ENCODE assay signal across 18 cellular contexts in the genomic region with DNA sequence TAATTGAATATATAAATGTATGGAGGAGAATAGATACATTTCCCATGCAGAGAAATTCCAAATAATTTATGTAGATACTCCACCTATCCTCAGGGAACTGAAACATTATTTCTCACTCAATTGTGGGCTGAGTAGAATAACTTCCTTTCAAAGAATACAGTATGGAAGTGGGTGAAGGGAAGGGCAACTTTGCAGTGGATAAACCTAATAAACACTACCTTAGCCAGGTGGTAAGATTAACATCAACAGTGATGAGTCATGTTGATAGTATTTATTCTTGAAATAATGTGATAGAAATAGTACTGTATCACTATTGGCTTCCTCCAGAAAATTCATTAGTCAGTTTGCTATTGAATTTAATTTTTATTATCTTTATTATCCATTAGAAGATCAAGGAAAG.
"Had no signal": no experiment of that assay in that cellular context is flagged by ENCODE, and none has a peak within 500 bp of the region (broad histone marks: within the 10 kb centered on the region; RNA-seq: fewer than 3 reads in every experiment).

No MANE protein-coding gene starts in this region.

- H3K4me3 ChIP-seq: MG63, SJSA1, SK-N-MC had no signal

- H3K27me3 ChIP-seq: MG63, SJSA1 had no signal

- H3K36me3 ChIP-seq: MG63, SJSA1 had no signal

- DNase-seq: KBM-7, MG63, NCI-H1092 treated with DMSO at 0.1 percent for 48 hours, NCI-H1436 treated with DMSO at 0.1 percent for 48 hours, NCI-H1694, NCI-H187 treated with DMSO at 0.1 percent for 48 hours, NCI-H2029 treated with DMSO at 0.1 percent for 48 hours, NCI-H2107, NCI-H2227 treated with DMSO at 0.1 percent for 48 hours, NCI-H524 treated with DMSO at 0.1 percent for 48 hours, NCI-H69, NCI-H774, Right ventricle myocardium superior, SIG-M5 had no signal

- H3K27ac ChIP-seq: HL-60, SJSA1, SK-N-MC had no signal

- H3K4me1 ChIP-seq: SJSA1 had no signal

- ATAC-seq: Panc1 had no signal

- H3K9me3 ChIP-seq: MG63, SJSA1 had no signal
